In the genomic region with DNA sequence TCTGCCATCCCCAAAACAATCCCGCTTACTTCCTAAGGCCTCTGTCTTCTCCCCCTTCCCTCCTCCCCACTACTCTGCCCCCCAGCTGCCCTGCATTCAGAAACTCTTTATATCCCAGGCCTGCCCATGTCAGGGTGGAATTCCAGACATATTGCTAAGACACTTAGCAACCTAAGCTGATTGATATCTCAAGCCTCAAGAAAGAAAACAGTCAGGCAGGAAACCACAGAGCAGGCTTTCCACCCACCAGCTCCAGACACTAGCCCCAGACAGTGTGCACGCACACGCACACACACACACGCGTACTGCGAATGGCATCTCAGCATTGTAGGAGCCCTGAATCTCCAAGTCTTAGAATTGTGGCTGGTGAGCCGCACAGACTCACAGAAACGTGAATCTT, we compare ENCODE assay signal across 9 cellular contexts. TPM values are rescaled to one million over a fixed set of nuclear protein-coding genes. Genes with fewer than 3 reads are reported as not detected.
DNase-seq lines count a peak whose midpoint lies in the region; ATAC-seq and TF ChIP-seq lines count a peak whose summit lies in the region.
"Had no signal": no experiment of that assay in that cellular context is flagged by ENCODE, and none has a peak within 500 bp of the region (broad histone marks: within the 10 kb centered on the region; RNA-seq: fewer than 3 reads in every experiment).

No MANE protein-coding gene starts in this region.

- H3K9me3 ChIP-seq in SK-N-SH: no peaks in the 10 kb centered on the region
- H3K9me3 ChIP-seq: A549 had no signal

- TF ChIP-seq CTCF in SK-N-SH (IDR thresholded peaks at IDR 0.05) (no peak), fibroblast of mammary gland (conservative IDR thresholded peaks at IDR 0.05; ENCODE audit: control insufficient read depth, insufficient read depth, low read depth, low read length) (no peak)

- TF ChIP-seq RAD21 in SK-N-SH (IDR thresholded peaks at IDR 0.05; ENCODE audit: low read length): no peak

- POLR2A ChIA-PET in SK-N-SH (lab: Yijun Ruan, JAX): interaction anchor here (2.1 to 4.2 kb wide), 2 partner anchors 20 to 161 kb away, joined by 8 to 18 read pairs; no protein-coding TSS in a partner anchor

- 22% methylated on average over 8 of the region's 8 CpGs for WGBS in SK-N-SH (ENCODE audit: low lambda C conversion rate)

- H4K20me1 ChIP-seq in SK-N-SH (ENCODE audit: insufficient read depth): no peaks in the 10 kb centered on the region

- DNase-seq in NCI-H2227 (lab: John Stamatoyannopoulos, UW; ENCODE audit: unreplicated experiment) (peak; percentile 8), NCI-H2227 treated with DMSO at 0.1 percent for 48 hours (lab: John Stamatoyannopoulos, UW) (no peak), SK-N-SH (no peak), fibroblast of mammary gland (ENCODE audit: low read depth) (peak; percentile 96)
- DNase-seq in stimulated activated CD4-positive, alpha-beta T cell treated with anti-CD3 and anti-CD28 coated beads, TNF-alpha, amount 100 ng/mL, for 48 hours (ENCODE audit: low read depth in 3 of 3): peak in 2 of 3 donors; percentile 4 to 13

- H3K4me3 ChIP-seq in SK-N-SH (ENCODE audit: low read depth in 2 of 2, low read length in 1 of 2) (no peak overlapping the region), fibroblast of mammary gland (ENCODE audit: control insufficient read depth, low read depth, low read length) (no peak overlapping the region)
- H3K4me3 ChIP-seq: A549 had no signal

- peaks cover 89% of the 10 kb centered on the region for H3F3A ChIP-seq in SK-N-SH (replicated peaks; ENCODE audit: insufficient read depth)

- CTCF ChIA-PET in SK-N-SH (lab: Yijun Ruan, JAX): interaction anchor here (0.7 to 3.0 kb wide), 7 partner anchors 10 to 202 kb away, joined by 3 to 10 read pairs (median 8); no protein-coding TSS in a partner anchor

- peaks cover 10% of the 10 kb centered on the region; the same call in 1 of the 2 replicates for H3K79me2 ChIP-seq in SK-N-SH (ENCODE audit: insufficient read depth)

- peaks cover 57 to 69% of the 10 kb centered on the region in 2 experiments for H3K36me3 ChIP-seq in SK-N-SH (replicated peaks in 1 of 2; ENCODE audit: control insufficient read depth in 1 of 2, insufficient read depth in 2 of 2, low read length in 1 of 2)

- no peak overlapping the region for H2AFZ ChIP-seq in SK-N-SH (ENCODE audit: low read depth)

- peak overlapping the region; percentile 85 to 94 for H3K27ac ChIP-seq in SK-N-SH (ENCODE audit: low read depth in 2 of 2, low read length in 1 of 2)

- H3K4me2 ChIP-seq in SK-N-SH: peak overlapping the region; percentile 71; the same call in 1 of the 2 replicates
- H3K4me2 ChIP-seq: A549 had no signal

- H3K27me3 ChIP-seq in SK-N-SH (ENCODE audit: insufficient read depth): no peaks in the 10 kb centered on the region

- H3K9me2 ChIP-seq in SK-N-SH: no peaks in the 10 kb centered on the region

- ATAC-seq in GM19351 (IDR thresholded peaks at IDR 0.05; ENCODE audit: unreplicated experiment) (no peak), GM21360 (IDR thresholded peaks at IDR 0.05; ENCODE audit: unreplicated experiment) (no peak), HG03108 (IDR thresholded peaks at IDR 0.05; ENCODE audit: unreplicated experiment) (no peak)

- peaks cover 60 to 79% of the 10 kb centered on the region in 2 experiments for H3K4me1 ChIP-seq in SK-N-SH (ENCODE audit: control insufficient read depth in 1 of 2, insufficient read depth in 2 of 2, low read depth in 1 of 2, low read length in 1 of 2)

- TF ChIP-seq EP300 in SK-N-SH (IDR thresholded peaks at IDR 0.05; ENCODE audit: borderline replicate concordance in 1 of 2, low read depth in 1 of 2, low read length in 1 of 2): peak; percentile 70 to 99

- H3K9ac ChIP-seq in SK-N-SH: peak overlapping the region; percentile 70

TF ChIP-seq in SK-N-SH, 30 proteins besides CTCF, POLR2A, EP300 and RAD21 (continues in another document):
- TF ChIP-seq RXRA (IDR thresholded peaks at IDR 0.05; ENCODE audit: borderline replicate concordance, low read depth) (peak; percentile 99), NFIC (IDR thresholded peaks at IDR 0.05; ENCODE audit: borderline replicate concordance) (peak; percentile 97), MXI1 (IDR thresholded peaks at IDR 0.05; ENCODE audit: low read depth, low read length) (no peak; the same call in 1 of the 2 replicates), SMC3 (IDR thresholded peaks at IDR 0.05; ENCODE audit: low read depth, low read length) (no peak), RFX5 (IDR thresholded peaks at IDR 0.05; ENCODE audit: low read length) (no peak), JUND (IDR thresholded peaks at IDR 0.05) (peak; percentile 98), MEF2A (IDR thresholded peaks at IDR 0.05; ENCODE audit: borderline replicate concordance, low read depth) (peak; percentile 45; the same call in 1 of the 2 replicates), SIN3A (IDR thresholded peaks at IDR 0.05; ENCODE audit: borderline replicate concordance, low read depth, low read length) (peak; percentile 91), TAF1 (IDR thresholded peaks at IDR 0.05; ENCODE audit: borderline replicate concordance, low read depth, low read length) (no peak; the same call in 1 of the 2 replicates), TEAD4 (IDR thresholded peaks at IDR 0.05; ENCODE audit: borderline replicate concordance, insufficient read depth) (peak; percentile 100), GATA2 (CRISPR knock-in tag; IDR thresholded peaks at IDR 0.05) (no peak), EZH2phosphoT487 (IDR thresholded peaks at IDR 0.05; ENCODE audit: borderline replicate concordance, low read depth) (no peak), YY1 (IDR thresholded peaks at IDR 0.05; ENCODE audit: low read depth) (0 out of 2 replicates have a peak, but pooled peaks have one; percentile 61), FOXJ3 (CRISPR knock-in tag; IDR thresholded peaks at IDR 0.05) (no peak), ELF1 (IDR thresholded peaks at IDR 0.05) (0 out of 2 replicates have a peak, but pooled peaks have one; percentile 54)
- TF ChIP-seq, protein P1, sequence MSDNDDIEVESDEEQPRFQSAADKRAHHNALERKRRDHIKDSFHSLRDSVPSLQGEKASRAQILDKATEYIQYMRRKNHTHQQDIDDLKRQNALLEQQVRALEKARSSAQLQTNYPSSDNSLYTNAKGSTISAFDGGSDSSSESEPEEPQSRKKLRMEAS (IDR thresholded peaks at IDR 0.05; ENCODE audit: low read depth): peak; percentile 94
- TF ChIP-seq, protein P2, sequence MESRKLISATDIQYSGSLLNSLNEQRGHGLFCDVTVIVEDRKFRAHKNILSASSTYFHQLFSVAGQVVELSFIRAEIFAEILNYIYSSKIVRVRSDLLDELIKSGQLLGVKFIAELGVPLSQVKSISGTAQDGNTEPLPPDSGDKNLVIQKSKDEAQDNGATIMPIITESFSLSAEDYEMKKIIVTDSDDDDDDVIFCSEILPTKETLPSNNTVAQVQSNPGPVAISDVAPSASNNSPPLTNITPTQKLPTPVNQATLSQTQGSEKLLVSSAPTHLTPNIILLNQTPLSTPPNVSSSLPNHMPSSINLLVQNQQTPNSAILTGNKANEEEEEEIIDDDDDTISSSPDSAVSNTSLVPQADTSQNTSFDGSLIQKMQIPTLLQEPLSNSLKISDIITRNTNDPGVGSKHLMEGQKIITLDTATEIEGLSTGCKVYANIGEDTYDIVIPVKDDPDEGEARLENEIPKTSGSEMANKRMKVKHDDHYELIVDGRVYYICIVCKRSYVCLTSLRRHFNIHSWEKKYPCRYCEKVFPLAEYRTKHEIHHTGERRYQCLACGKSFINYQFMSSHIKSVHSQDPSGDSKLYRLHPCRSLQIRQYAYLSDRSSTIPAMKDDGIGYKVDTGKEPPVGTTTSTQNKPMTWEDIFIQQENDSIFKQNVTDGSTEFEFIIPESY (IDR thresholded peaks at IDR 0.05; ENCODE audit: borderline replicate concordance, low read depth): peak; percentile 89
- TF ChIP-seq, protein P3, sequence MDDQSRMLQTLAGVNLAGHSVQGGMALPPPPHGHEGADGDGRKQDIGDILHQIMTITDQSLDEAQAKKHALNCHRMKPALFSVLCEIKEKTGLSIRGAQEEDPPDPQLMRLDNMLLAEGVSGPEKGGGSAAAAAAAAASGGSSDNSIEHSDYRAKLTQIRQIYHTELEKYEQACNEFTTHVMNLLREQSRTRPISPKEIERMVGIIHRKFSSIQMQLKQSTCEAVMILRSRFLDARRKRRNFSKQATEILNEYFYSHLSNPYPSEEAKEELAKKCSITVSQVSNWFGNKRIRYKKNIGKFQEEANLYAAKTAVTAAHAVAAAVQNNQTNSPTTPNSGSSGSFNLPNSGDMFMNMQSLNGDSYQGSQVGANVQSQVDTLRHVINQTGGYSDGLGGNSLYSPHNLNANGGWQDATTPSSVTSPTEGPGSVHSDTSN (IDR thresholded peaks at IDR 0.05): peak; percentile 98
- TF ChIP-seq, protein P4, sequence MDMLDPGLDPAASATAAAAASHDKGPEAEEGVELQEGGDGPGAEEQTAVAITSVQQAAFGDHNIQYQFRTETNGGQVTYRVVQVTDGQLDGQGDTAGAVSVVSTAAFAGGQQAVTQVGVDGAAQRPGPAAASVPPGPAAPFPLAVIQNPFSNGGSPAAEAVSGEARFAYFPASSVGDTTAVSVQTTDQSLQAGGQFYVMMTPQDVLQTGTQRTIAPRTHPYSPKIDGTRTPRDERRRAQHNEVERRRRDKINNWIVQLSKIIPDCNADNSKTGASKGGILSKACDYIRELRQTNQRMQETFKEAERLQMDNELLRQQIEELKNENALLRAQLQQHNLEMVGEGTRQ (IDR thresholded peaks at IDR 0.05; ENCODE audit: borderline replicate concordance, low read depth, low read length): no peak

RNA-seq across cellular contexts. Expression of a gene that starts 8.9 kb away (rescaled TPM):
- 9.1 and 14.5 TPM in 2 replicates for polyA plus RNA-seq in SK-N-SH (2012; rRNA removed)
- polyA plus RNA-seq in SK-N-SH (2012; cell fraction: cytosol; rRNA removed): 12.4 and 14.1 TPM in 2 replicates
- 18.9 and 28.5 TPM in 2 replicates for polyA plus RNA-seq in SK-N-SH (2012; cell fraction: nucleus; rRNA removed)

RNA-seq across cellular contexts. Expression of a gene that starts 21.0 kb away (rescaled TPM):
- 963 and 1,101 TPM in 2 replicates for polyA plus RNA-seq in SK-N-SH (2012; rRNA removed)
- 657 and 848 TPM in 2 replicates for polyA plus RNA-seq in SK-N-SH (2012; cell fraction: cytosol; rRNA removed)
- 471 and 582 TPM in 2 replicates for polyA plus RNA-seq in SK-N-SH (2012; cell fraction: nucleus; rRNA removed)

Comparison
In these comparisons a context has a peak if more than half of its experiments do, and no peak if none do; other contexts are left out.
1. DNase-seq: peak in NCI-H2227 (single experiment), fibroblast of mammary gland (single experiment) and stimulated activated CD4-positive, alpha-beta T cell treated with anti-CD3 and anti-CD28 coated beads, TNF-alpha, amount 100 ng/mL, for 48 hours (2 of 3); none in NCI-H2227 treated with DMSO at 0.1 percent for 48 hours (single experiment) and SK-N-SH (single experiment).